ENCODE assay signal across 8 cellular contexts in the genomic region with DNA sequence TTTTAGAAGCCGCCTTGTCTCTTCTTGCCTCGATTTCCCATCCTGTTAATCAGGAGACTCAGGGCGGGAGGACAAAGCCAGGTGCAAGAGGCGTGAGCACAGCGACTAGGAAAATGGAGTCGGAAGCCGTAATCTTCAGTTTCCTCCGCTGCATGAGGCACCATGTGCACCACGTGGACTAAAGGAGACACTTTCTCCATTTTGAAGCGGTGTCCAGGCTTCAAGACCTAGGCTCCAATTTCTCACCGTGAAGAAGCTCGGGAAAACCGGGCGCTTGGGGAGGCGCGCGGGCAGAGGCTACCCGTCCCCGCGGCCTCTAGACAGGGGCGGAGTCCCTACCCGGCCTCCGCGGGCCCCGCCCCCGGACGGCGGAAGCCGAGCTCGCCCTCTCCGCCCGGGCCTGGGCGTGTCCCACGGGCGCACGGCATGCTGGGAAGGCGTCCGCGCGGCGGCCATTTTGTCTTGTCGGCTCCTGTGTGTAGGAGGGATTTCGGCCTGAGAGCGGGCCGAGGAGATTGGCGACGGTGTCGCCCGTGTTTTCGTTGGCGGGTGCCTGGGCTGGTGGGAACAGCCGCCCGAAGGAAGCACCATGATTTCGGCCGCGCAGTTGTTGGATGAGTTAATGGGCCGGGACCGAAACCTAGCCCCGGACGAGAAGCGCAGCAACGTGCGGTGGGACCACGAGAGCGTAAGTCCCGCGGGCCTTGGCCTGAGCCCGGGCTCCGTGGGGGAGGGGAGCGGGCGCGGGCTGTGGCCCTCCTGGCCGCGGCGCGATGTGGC. TPM values are rescaled to one million over a fixed set of nuclear protein-coding genes. Genes with fewer than 3 reads are reported as not detected.
DNase-seq lines count a peak whose midpoint lies in the region; TF ChIP-seq lines count a peak whose summit lies in the region.

Gene LUC7L3 (plus strand): TSS at position 460 of the 780 bp plus-strand sequence. CDS start 130 bp downstream, at position 590.

- H3K4me1 ChIP-seq in SJSA1 (replicated peaks) (peaks cover 23% of the 10 kb centered on the region), neutrophil (ENCODE audit: control insufficient read depth in 1 of 2, insufficient read depth in 1 of 2, low read depth in 1 of 2, low read length in 1 of 2) (peaks cover 43 to 52% of the 10 kb centered on the region in 2 experiments)

- H3K9me3 ChIP-seq in SJSA1 (replicated peaks): no peaks in the 10 kb centered on the region
- no peaks in the 10 kb centered on the region for H3K9me3 ChIP-seq in neutrophil

- peaks cover 24% of the 10 kb centered on the region for H3K36me3 ChIP-seq in SJSA1
- no peaks in the 10 kb centered on the region for H3K36me3 ChIP-seq in neutrophil

- DNase-seq in GM03348 (ENCODE audit: low spot score) (peak; percentile 99), HFF-Myc (ENCODE audit: extremely low read depth, low read depth) (peak; percentile 71), MV-4-11 (lab: John Stamatoyannopoulos, UW) (peak; percentile 82), SJSA1 (ENCODE audit: low read depth in 1 of 2, low spot score in 2 of 2) (peak; percentile 96 to 99), foreskin melanocyte (peak; percentile 91)
- DNase-seq in activated naive CD4-positive, alpha-beta T cell (lab: John Stamatoyannopoulos, UW): peak; percentile 81 to 91 (median 84)

- TF ChIP-seq CTCF in HFF-Myc (IDR thresholded peaks at IDR 0.05; ENCODE audit: low read depth, low read length, missing control alignments) (no peak), neutrophil (IDR thresholded peaks at IDR 0.05) (peak; percentile 10), subcutaneous adipose tissue (IDR thresholded peaks at IDR 0.05; ENCODE audit: low read depth) (no peak)

- no peaks in the 10 kb centered on the region for H3K27me3 ChIP-seq in SJSA1 (replicated peaks)
- H3K27me3 ChIP-seq in neutrophil: no peaks in the 10 kb centered on the region

- H3K27ac ChIP-seq in SJSA1: peak within 1 kb of the TSS; percentile 95
- H3K27ac ChIP-seq in neutrophil: peak within 1 kb of the TSS; percentile 91

- H3K4me3 ChIP-seq in HFF-Myc (replicated peaks; ENCODE audit: low read depth, low read length): peak within 1 kb of the TSS; percentile 88
- peak within 1 kb of the TSS; percentile 89 for H3K4me3 ChIP-seq in SJSA1
- H3K4me3 ChIP-seq in neutrophil (ENCODE audit: low read depth in 1 of 2, low read length in 1 of 2): peak within 1 kb of the TSS; percentile 87 to 88

RNA-seq across cellular contexts. Expression of gene LUC7L3, which starts in this region (rescaled TPM):
- total RNA-seq in SJSA1 (2014; rRNA removed; shearing (Covaris generic)): 46.4 and 49.6 TPM in 2 replicates
- 100 to 1,000 TPM in 1 of 4 donors, 10 to 100 TPM in 3; 79.9 to 101 (median 82.2) TPM for total RNA-seq in subcutaneous adipose tissue

Comparison
In these comparisons a context has a peak if more than half of its experiments do, and no peak if none do; other contexts are left out.
1. Peak in every context shown above with its lines: DNase-seq, H3K4me3 ChIP-seq and H3K27ac ChIP-seq.